ENCODE assay signal across 12 cellular contexts in genomic region chr6:123953920-123954319, GRCh38.
"Had no signal": no experiment of that assay in that cellular context is flagged by ENCODE, and none has a peak within 500 bp of the region (broad histone marks: within the 10 kb centered on the region; RNA-seq: fewer than 3 reads in every experiment).

No MANE protein-coding gene starts in this region.

- DNase-seq: activated T-cell treated with anti-CD3 and anti-CD28 coated beads, Interleukin-2, amount 50 U/mL, for 1 hour; amniotic stem cell; glutamatergic neuron; immature natural killer cell; occipital lobe; sigmoid colon; stimulated activated CD4-positive, alpha-beta T cell treated with anti-CD3 and anti-CD28 coated beads, Interleukin-2, amount 100 ng/mL, for 48 hours; stimulated activated naive CD4-positive, alpha-beta T cell treated with Interleukin-2 at 50 U/mL for 16 hours; T-helper 2 cell; trophoblast cell had no signal

- H3K27ac ChIP-seq: body of pancreas, esophagus muscularis mucosa, sigmoid colon had no signal
